Comparison of ENCODE assay signal across 17 cellular contexts in the genomic region with DNA sequence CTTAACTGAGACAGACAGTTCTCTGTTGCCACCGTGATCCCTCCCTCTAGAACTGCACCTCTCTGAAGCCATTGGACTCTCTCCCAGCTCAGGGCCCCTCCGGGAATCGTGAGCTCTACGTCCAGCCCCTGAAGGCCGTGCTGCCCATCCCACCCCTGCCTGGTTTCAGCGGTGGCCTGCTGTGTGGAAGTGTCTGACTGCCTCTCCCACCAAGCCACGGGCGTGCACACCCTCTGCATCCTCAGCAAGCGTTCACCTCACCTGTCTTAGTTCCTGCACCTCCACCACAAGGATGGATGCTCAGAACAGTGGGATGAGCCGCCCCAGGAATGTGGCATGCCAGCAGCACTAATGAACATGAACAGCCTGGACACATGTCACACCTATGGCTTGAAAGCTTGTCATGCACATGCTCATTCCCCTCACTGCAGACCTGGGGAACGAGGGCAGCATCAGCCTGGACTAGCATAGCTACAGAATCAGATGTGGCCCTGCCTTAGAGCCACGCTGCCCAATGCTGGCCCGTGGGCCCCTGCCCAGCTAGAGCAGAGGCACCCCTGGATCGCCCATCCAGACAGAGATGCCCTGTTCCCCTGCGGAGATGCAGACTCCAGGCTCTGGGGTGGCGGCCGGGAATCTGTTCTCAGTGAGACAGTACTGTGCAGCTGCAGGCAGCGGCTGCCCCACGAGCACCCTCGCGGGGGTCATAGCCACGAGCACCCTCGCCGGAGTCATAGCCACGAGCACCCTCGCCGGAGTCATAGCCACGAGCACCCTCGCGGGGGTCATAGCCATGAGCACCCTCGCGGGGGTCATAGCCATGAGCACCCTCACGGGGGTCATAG.
DNase-seq lines count a peak whose midpoint lies in the region; ATAC-seq, FAIRE-seq and TF ChIP-seq lines count a peak whose summit lies in the region.
"Had no signal": no experiment of that assay in that cellular context is flagged by ENCODE, and none has a peak within 500 bp of the region (broad histone marks: within the 10 kb centered on the region; RNA-seq: fewer than 3 reads in every experiment).

No MANE protein-coding gene starts in this region.

- no peak for TF ChIP-seq EP300 in HepG2 (IDR thresholded peaks at IDR 0.05; ENCODE audit: low read depth in 2 of 2, low read length in 2 of 2)
- TF ChIP-seq EP300 in HepG2 (CRISPR knock-in tag; IDR thresholded peaks at IDR 0.05; ENCODE audit: borderline replicate concordance) = no peak

- no peak overlapping the region for H3K9ac ChIP-seq in HepG2 (ENCODE audit: insufficient read depth, low read depth, low read length)
- H3K9ac ChIP-seq: KMS-11 had no signal

- TF ChIP-seq POLR2A in HepG2 (IDR thresholded peaks at IDR 0.05; ENCODE audit: insufficient read depth in 1 of 2, low read depth in 2 of 2, low read length in 2 of 2) (no peak), uterus (IDR thresholded peaks at IDR 0.05) (no peak)

- ATAC-seq in HepG2 = no peak

- H3K9me3 ChIP-seq in HepG2 (ENCODE audit: low read length) (no peaks in the 10 kb centered on the region), uterus (no peaks in the 10 kb centered on the region), SJCRH30 (replicated peaks) (no peaks in the 10 kb centered on the region)

- FAIRE-seq in HepG2 (lab: Jason Lieb, UNC) = no peak
- FAIRE-seq: A204.1, RCC 7860 had no signal

- H3K4me2 ChIP-seq in HepG2 (ENCODE audit: low read depth, low read length) = no peak overlapping the region
- H3K4me2 ChIP-seq: KMS-11 had no signal

- DNase-seq in activated effector memory CD4-positive, alpha-beta T cell treated with anti-CD3 and anti-CD28 coated beads, Interleukin-2, amount 50 U/mL, for 16 hours = peak; percentile 54
- no peak for DNase-seq in activated effector memory CD4-positive, alpha-beta T cell treated with Interleukin-2 at 50 U/mL for 16 hours
- DNase-seq in HepG2 (ENCODE audit: low spot score) (no peak), posterior vena cava (ENCODE audit: low spot score) (peak; percentile 78), uterus (no peak), middle frontal gyrus (ENCODE audit: extremely low spot score, low spot score) (no peak), SJCRH30 (no peak), DMS153 treated with DMSO at 0.1 percent for 48 hours (lab: John Stamatoyannopoulos, UW; ENCODE audit: unreplicated experiment) (no peak)
- DNase-seq: C1 segment of cervical spinal cord, DMS153, HFFc6, NCI-H1105 treated with DMSO at 0.1 percent for 48 hours, NCI-H187 treated with DMSO at 0.1 percent for 48 hours, NCI-H510A treated with DMSO at 0.1 percent for 48 hours had no signal

- H3K4me1 ChIP-seq in HepG2 (ENCODE audit: insufficient read depth, low read length) (peaks cover 10% of the 10 kb centered on the region), uterus (peaks cover 17 to 37% of the 10 kb centered on the region in 2 donors), SJCRH30 (no peaks in the 10 kb centered on the region)

- in situ Hi-C loops in HepG2 (cut with HindIII; ENCODE audit: extremely low pct_ligation_motif_present, low pct_unique_long_range_greater_than_20kb) = no loop called here

- CTCF ChIA-PET in HepG2 (lab: Yijun Ruan, JAX; ENCODE audit: low intra/inter-chr PET ratio, low total read pairs) = no interaction called here

- 98% methylated on average over 28 of the region's 33 CpGs for WGBS in HepG2 (ENCODE audit: low lambda C conversion rate)

- H4K20me1 ChIP-seq in HepG2 (ENCODE audit: insufficient read depth, low read length) = peaks cover 3% of the 10 kb centered on the region; the same call in 1 of the 2 replicates

- no peaks in the 10 kb centered on the region for H3K79me2 ChIP-seq in HepG2 (ENCODE audit: insufficient read depth, low read length)

- BruUV-seq in HepG2 (replicated peaks; lab: Mats Ljungman, UMichigan) = no TSS peak

- TF ChIP-seq CTCF in HepG2 (CRISPR knock-in tag; IDR thresholded peaks at IDR 0.05) = no peak
- no peak for TF ChIP-seq CTCF in uterus (IDR thresholded peaks at IDR 0.05)

- POLR2A ChIA-PET in HepG2 (lab: Yijun Ruan, JAX) = no interaction called here

- peaks cover 24 to 34% of the 10 kb centered on the region in 2 experiments; a peak in 4 of 5 replicates for H3K36me3 ChIP-seq in HepG2 (replicated peaks in 1 of 2; ENCODE audit: control insufficient read depth in 1 of 2, insufficient read depth in 2 of 2, low read length in 2 of 2)
- H3K36me3 ChIP-seq in uterus = no peaks in the 10 kb centered on the region
- H3K36me3 ChIP-seq in SJCRH30 = peaks cover 16% of the 10 kb centered on the region

- no peak overlapping the region for H2AFZ ChIP-seq in HepG2 (ENCODE audit: low read length)

- no peaks in the 10 kb centered on the region for H3K27me3 ChIP-seq in HepG2 (ENCODE audit: control insufficient read depth in 1 of 2, insufficient read depth in 2 of 2, low read length in 2 of 2)
- H3K27me3 ChIP-seq in uterus = no peaks in the 10 kb centered on the region
- no peaks in the 10 kb centered on the region for H3K27me3 ChIP-seq in SJCRH30

- no peak overlapping the region for H3K4me3 ChIP-seq in HepG2 (replicated peaks in 1 of 3; ENCODE audit: insufficient read depth in 1 of 3, low read depth in 2 of 3, low read length in 3 of 3)
- no peak overlapping the region for H3K4me3 ChIP-seq in uterus
- H3K4me3 ChIP-seq in SJCRH30 = no peak overlapping the region

- H3K27ac ChIP-seq in HepG2 (ENCODE audit: extremely low read length, insufficient read depth, low read length) (no peak overlapping the region), uterus (peak overlapping the region; percentile 77 to 78), SJCRH30 (no peak overlapping the region)
- H3K27ac ChIP-seq: KMS-11 had no signal

- intact Hi-C loops in HepG2 (cut with micrococcal nuclease; ENCODE audit: unreplicated experiment) = no loop called here
- intact Hi-C loops in posterior vena cava (cut with DNase I) = no loop called here
- intact Hi-C loops in uterus (cut with DNase I; ENCODE audit: low total_unique reads) = no loop called here

- no peak for TF ChIP-seq RAD21 in HepG2 (CRISPR knock-in tag; IDR thresholded peaks at IDR 0.05)

TF ChIP-seq in HepG2, 621 proteins besides CTCF, POLR2A, EP300 and RAD21:
- TF ChIP-seq RBM22 (optimal IDR thresholded peaks at IDR 0.05; ENCODE audit: low read length) (peak; percentile 52), FIP1L1 (IDR thresholded peaks at IDR 0.05; ENCODE audit: borderline replicate concordance, insufficient read depth, low read depth, low read length) (no peak)

Comparison
In these comparisons a context has a peak if more than half of its experiments do, and no peak if none do; other contexts are left out.
1. DNase-seq: peak in activated effector memory CD4-positive, alpha-beta T cell treated with anti-CD3 and anti-CD28 coated beads, Interleukin-2, amount 50 U/mL, for 16 hours (single experiment) and posterior vena cava (single experiment); none in activated effector memory CD4-positive, alpha-beta T cell treated with Interleukin-2 at 50 U/mL for 16 hours (single experiment), HepG2 (single experiment), uterus (0 of 2), middle frontal gyrus (single experiment), SJCRH30 (0 of 2) and DMS153 treated with DMSO at 0.1 percent for 48 hours (single experiment).
2. H3K27ac ChIP-seq: peak in uterus (2 of 2); none in HepG2 (single experiment) and SJCRH30 (single experiment).